Comparison of ENCODE assay signal across 5 cellular contexts in the genomic region with DNA sequence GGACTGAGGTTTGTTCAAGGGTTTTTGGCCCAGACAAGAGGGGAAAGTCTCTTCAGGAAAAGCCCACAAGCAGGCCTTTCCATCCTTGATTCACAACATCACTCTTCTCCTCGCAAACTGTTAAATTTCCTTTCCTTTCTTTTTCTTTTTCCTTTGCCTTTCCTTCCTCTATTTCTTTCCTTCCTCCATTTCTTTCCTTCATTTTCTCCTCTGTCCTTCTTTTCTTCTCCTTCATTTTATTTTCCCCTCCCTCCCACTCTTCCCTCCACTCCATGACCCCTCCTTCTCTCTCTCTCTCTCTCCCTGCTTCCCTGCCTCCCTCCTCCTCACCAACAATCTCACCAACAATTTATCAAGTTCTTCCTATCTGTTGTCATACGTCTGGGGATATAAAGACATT.
DNase-seq lines count a peak whose midpoint lies in the region; ATAC-seq, FAIRE-seq and TF ChIP-seq lines count a peak whose summit lies in the region.
"Not testable (repeated sequence)": the region's sequence is repeated elsewhere in the genome, so short reads cannot be mapped to it uniquely, and the experiment has no call there.

No MANE protein-coding gene starts in this region.

- H3K36me3 Mint-ChIP-seq in CD14-positive monocyte; dendritic cell treated with granulocyte-macrophage colony-stimulating factor and Interleukin-4, amounts not matched to agents 40 ng/mL and 50 ng/mL, for 4 days (ENCODE audit: low read depth): not testable (repeated sequence)

- BruUV-seq in K562 (replicated peaks; lab: Mats Ljungman, UMichigan) = not testable (repeated sequence)

- FAIRE-seq in K562 (lab: Jason Lieb, UNC) = not testable (repeated sequence)

- WGBS in K562 (ENCODE audit: insufficient coverage, low coverage, missing lambda C conversion rate) = 88% methylated on average over 1 of the region's 2 CpGs

- not testable (repeated sequence) for H3K4me3 Mint-ChIP-seq in CD14-positive monocyte; dendritic cell treated with granulocyte-macrophage colony-stimulating factor and Interleukin-4, amounts not matched to agents 40 ng/mL and 50 ng/mL, for 4 days

- TF ChIP-seq RAD21 in K562 (CRISPR knock-in tag; conservative IDR thresholded peaks at IDR 0.05 in 1 of 2, IDR thresholded peaks at IDR 0.05 in 1 of 2) = not testable (repeated sequence)

- H3K36me3 ChIP-seq in BLaER1; K562 (ENCODE audit: control insufficient read depth, insufficient read depth, low read length): not testable (repeated sequence)
- H3K36me3 ChIP-seq in BLaER1 treated with 17β-estradiol and CSF1 and Interleukin-3, amounts not matched to agents 10 nM and 100 nM = 0 out of 22 replicates have a peak, but pooled peaks cover 0 to 12% (median 0%) of the 10 kb centered on the region in 11 experiments

- H2AFZ ChIP-seq in K562 (ENCODE audit: low read depth, low read length) = not testable (repeated sequence)

- not testable (repeated sequence) for TF ChIP-seq EP300 in K562 (IDR thresholded peaks at IDR 0.05; ENCODE audit: low read length)

- not testable (repeated sequence) for TF ChIP-seq POLR2A in K562 (conservative IDR thresholded peaks at IDR 0.05)

- H3K79me2 ChIP-seq in K562 (ENCODE audit: control insufficient read depth, insufficient read depth, low read length) = not testable (repeated sequence)

- POLR2A ChIA-PET in K562 (lab: Yijun Ruan, JAX) = not testable (repeated sequence)

- intact Hi-C loops in CD14-positive monocyte (cut with micrococcal nuclease); K562 (cut with micrococcal nuclease); dendritic cell treated with granulocyte-macrophage colony-stimulating factor and Interleukin-4, amounts not matched to agents 40 ng/mL and 50 ng/mL, for 4 days (cut with micrococcal nuclease): not testable (repeated sequence)

- H3K9me1 ChIP-seq in K562 (ENCODE audit: control insufficient read depth, insufficient read depth, low read length) = not testable (repeated sequence)

- H3K9ac ChIP-seq in BLaER1; K562 (ENCODE audit: insufficient read depth in 1 of 2, low read depth in 2 of 2, low read length in 2 of 2): not testable (repeated sequence)
- peak overlapping the region in 3 of 11 experiments; percentile 9 to 46 (median 21); a peak in 4 of 22 replicates for H3K9ac ChIP-seq in BLaER1 treated with 17β-estradiol and CSF1 and Interleukin-3, amounts not matched to agents 10 nM and 100 nM

- not testable (repeated sequence) for ATAC-seq in K562

- in situ Hi-C loops in K562 (cut with MboI) = not testable (repeated sequence)

- not testable (repeated sequence) for H3K4me1 ChIP-seq in BLaER1; K562 (replicated peaks in 1 of 2; ENCODE audit: control insufficient read depth in 2 of 2, insufficient read depth in 2 of 2, low read length in 2 of 2)
- H3K4me1 ChIP-seq in BLaER1 treated with 17β-estradiol and CSF1 and Interleukin-3, amounts not matched to agents 10 nM and 100 nM = peaks cover 0 to 31% (median 21%) of the 10 kb centered on the region in 10 experiments; a peak in 16 of 20 replicates

- H3K27me3 Mint-ChIP-seq in CD14-positive monocyte (ENCODE audit: low read depth in 3 of 3); dendritic cell treated with granulocyte-macrophage colony-stimulating factor and Interleukin-4, amounts not matched to agents 40 ng/mL and 50 ng/mL, for 4 days: not testable (repeated sequence)

- not testable (repeated sequence) for H3K27me3 ChIP-seq in BLaER1; BLaER1 treated with 17β-estradiol and CSF1 and Interleukin-3, amounts not matched to agents 10 nM and 100 nM; K562 (ENCODE audit: control insufficient read depth in 2 of 2, insufficient read depth in 2 of 2, low read length in 2 of 2)

- H4K20me1 ChIP-seq in BLaER1; BLaER1 treated with 17β-estradiol and CSF1 and Interleukin-3, amounts not matched to agents 10 nM and 100 nM; K562 (replicated peaks; ENCODE audit: control insufficient read depth, insufficient read depth, low read length): not testable (repeated sequence)

- not testable (repeated sequence) for DNase-seq in CD14-positive monocyte (ENCODE audit: low spot score); K562 (ENCODE audit: extremely low read depth in 1 of 4, low spot score in 3 of 4)

- peaks cover 14% of the 10 kb centered on the region for H3K4me1 Mint-ChIP-seq in CD14-positive monocyte
- H3K4me1 Mint-ChIP-seq in dendritic cell treated with granulocyte-macrophage colony-stimulating factor and Interleukin-4, amounts not matched to agents 40 ng/mL and 50 ng/mL, for 4 days (ENCODE audit: low read depth) = not testable (repeated sequence)

- CTCF ChIA-PET in K562 (lab: Yijun Ruan, JAX; ENCODE audit: low intra/inter-chr PET ratio) = not testable (repeated sequence)

- H3K9me3 ChIP-seq in BLaER1; BLaER1 treated with 17β-estradiol and CSF1 and Interleukin-3, amounts not matched to agents 10 nM and 100 nM (replicated peaks in 1 of 11); K562 (replicated peaks; ENCODE audit: control insufficient read depth, insufficient read depth, low read depth, low read length): not testable (repeated sequence)

- H3K27ac Mint-ChIP-seq in CD14-positive monocyte = peak overlapping the region in 4 of 7 donors; percentile 22 to 81 (median 50)
- H3K27ac Mint-ChIP-seq in dendritic cell treated with granulocyte-macrophage colony-stimulating factor and Interleukin-4, amounts not matched to agents 40 ng/mL and 50 ng/mL, for 4 days = peak overlapping the region; percentile 55

- peak overlapping the region; percentile 26 for H3K4me2 ChIP-seq in BLaER1
- peak overlapping the region in 10 of 11 experiments; percentile 32 to 69 (median 58); a peak in 17 of 22 replicates for H3K4me2 ChIP-seq in BLaER1 treated with 17β-estradiol and CSF1 and Interleukin-3, amounts not matched to agents 10 nM and 100 nM
- not testable (repeated sequence) for H3K4me2 ChIP-seq in K562 (ENCODE audit: insufficient read depth, low read length)

- not testable (repeated sequence) for TF ChIP-seq CTCF in CD14-positive monocyte (IDR thresholded peaks at IDR 0.05); K562 (IDR thresholded peaks at IDR 0.05 in 2 of 3, conservative IDR thresholded peaks at IDR 0.05 in 1 of 3; ENCODE audit: insufficient read depth in 2 of 3, low read depth in 1 of 3, low read length in 3 of 3)

- H3K27ac ChIP-seq in BLaER1; K562 (ENCODE audit: extremely low read depth, low read depth, low read length): not testable (repeated sequence)
- peak overlapping the region in 8 of 11 experiments; percentile 22 to 85 (median 56); a peak in 11 of 22 replicates for H3K27ac ChIP-seq in BLaER1 treated with 17β-estradiol and CSF1 and Interleukin-3, amounts not matched to agents 10 nM and 100 nM

- H3K9me3 Mint-ChIP-seq in CD14-positive monocyte; dendritic cell treated with granulocyte-macrophage colony-stimulating factor and Interleukin-4, amounts not matched to agents 40 ng/mL and 50 ng/mL, for 4 days: not testable (repeated sequence)

- H3K4me3 ChIP-seq in BLaER1; BLaER1 treated with 17β-estradiol and CSF1 and Interleukin-3, amounts not matched to agents 10 nM and 100 nM; K562: not testable (repeated sequence)

TF ChIP-seq in K562, 482 proteins besides CTCF, POLR2A, EP300 and RAD21:
- TF ChIP-seq ZNF512 (tag; IDR thresholded peaks at IDR 0.05) (peak; percentile 89), THRB (CRISPR knock-in tag; conservative IDR thresholded peaks at IDR 0.05) (0 out of 2 replicates have a peak, but pooled peaks have one; percentile 51)
